In the genomic region with DNA sequence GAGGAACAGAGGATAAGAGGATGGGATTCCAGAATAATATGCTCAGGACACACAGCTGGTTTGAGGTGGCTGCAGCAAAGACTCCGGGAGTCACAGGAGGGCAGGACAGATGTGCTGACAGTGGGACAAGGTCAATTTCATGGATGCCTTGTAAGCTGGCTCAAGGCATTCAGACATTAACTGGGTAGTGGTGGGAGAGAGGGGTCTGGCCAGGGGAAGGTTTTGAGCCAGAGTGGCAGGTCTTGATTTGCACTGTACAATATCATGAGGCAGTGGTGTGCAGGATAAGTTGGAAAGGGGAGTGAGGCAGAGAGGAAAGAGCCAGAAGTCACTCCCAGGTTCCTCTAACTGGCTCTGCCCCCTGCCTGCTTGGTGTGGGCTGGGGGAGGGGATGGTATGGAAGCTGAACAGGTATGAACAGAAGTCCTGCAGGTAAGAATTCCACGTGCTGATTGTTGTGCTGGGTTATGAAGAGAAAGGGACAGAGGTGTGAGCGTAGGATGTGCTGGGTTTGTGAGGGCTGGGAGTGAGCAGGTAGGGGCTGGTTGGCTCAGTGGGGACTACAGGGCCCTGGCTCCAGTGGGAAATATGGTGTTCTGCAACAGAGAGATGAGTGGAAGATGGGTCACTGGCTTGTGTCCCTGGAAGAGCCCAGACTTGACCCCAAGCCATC, we compare ENCODE assay signal across 30 cellular contexts.
"Had no signal": no experiment of that assay in that cellular context is flagged by ENCODE, and none has a peak within 500 bp of the region (broad histone marks: within the 10 kb centered on the region; RNA-seq: fewer than 3 reads in every experiment).

No MANE protein-coding gene starts in this region.

- H3K36me3 Mint-ChIP-seq: activated CD8-positive, alpha-beta memory T cell treated with anti-CD3 and anti-CD28 coated beads, Interleukin-2, amount 10 ng/mL, durations not matched to agents 7 days and 5 days; immature natural killer cell; T-cell had no signal

- H3K4me1 Mint-ChIP-seq: activated CD4-positive, alpha-beta memory T cell treated with anti-CD3 and anti-CD28 coated beads, Interleukin-2, amount 10 ng/mL, durations not matched to agents 7 days and 5 days; activated CD4-positive, alpha-beta T cell treated with anti-CD3 and anti-CD28 coated beads, Interleukin-2, amount 10 ng/mL, durations not matched to agents 24 days and 14 days; activated naive CD8-positive, alpha-beta T cell treated with anti-CD3 and anti-CD28 coated beads, Interleukin-2, amount 50 U/mL, for 24 hours; immature natural killer cell; T-cell had no signal

- H3K27ac Mint-ChIP-seq: activated CD4-positive, alpha-beta memory T cell treated with anti-CD3 and anti-CD28 coated beads, Interleukin-2, amount 10 ng/mL, durations not matched to agents 7 days and 5 days; activated CD4-positive, alpha-beta T cell treated with anti-CD3 and anti-CD28 coated beads, Interleukin-2, amount 10 ng/mL, durations not matched to agents 24 days and 14 days; activated CD8-positive, alpha-beta memory T cell treated with anti-CD3 and anti-CD28 coated beads, Interleukin-2, amount 10 ng/mL, durations not matched to agents 7 days and 5 days; activated naive CD8-positive, alpha-beta T cell treated with anti-CD3 and anti-CD28 coated beads, Interleukin-2, amount 50 U/mL, for 24 hours; activated T-helper 1 cell treated with anti-CD3 and anti-CD28 coated beads, Interleukin-12 subunit alpha, Interleukin-12 subunit beta, Interleukin-2, Interleukin-4 antibody, amounts not matched to agents 30 ng/mL and 10 ng/mL and 1 ng/mL, durations not matched to agents 14 hours and 24 hours and 36 hours; immature natural killer cell; nephron; T-cell; T-helper 2 cell treated with Interferon-gamma antibody and Interleukin-4, amounts not matched to agents 5 μg/mL and 100 μg/mL, for 36 hours had no signal

- H3K4me1 ChIP-seq: body of pancreas, sigmoid colon had no signal

- H3K9me3 Mint-ChIP-seq: activated CD4-positive, alpha-beta memory T cell treated with anti-CD3 and anti-CD28 coated beads, Interleukin-2, amount 10 ng/mL, durations not matched to agents 7 days and 5 days; activated CD4-positive, alpha-beta T cell treated with anti-CD3 and anti-CD28 coated beads, Interleukin-2, amount 10 ng/mL, durations not matched to agents 24 days and 14 days; activated naive CD8-positive, alpha-beta T cell treated with anti-CD3 and anti-CD28 coated beads, Interleukin-2, amount 50 U/mL, for 24 hours; activated T-helper 1 cell treated with anti-CD3 and anti-CD28 coated beads, Interleukin-12 subunit alpha, Interleukin-12 subunit beta, Interleukin-2, Interleukin-4 antibody, amounts not matched to agents 30 ng/mL and 10 ng/mL and 1 ng/mL, durations not matched to agents 14 hours and 24 hours and 36 hours; nephron; T-cell; T-helper 2 cell treated with Interferon-gamma antibody and Interleukin-4, amounts not matched to agents 5 μg/mL and 100 μg/mL, for 36 hours had no signal

- H3K27ac ChIP-seq: body of pancreas, cardiac muscle cell, hepatocyte, left ventricle myocardium inferior, sigmoid colon, upper lobe of left lung, VCaP had no signal

- H3K4me3 Mint-ChIP-seq: activated CD4-positive, alpha-beta memory T cell treated with anti-CD3 and anti-CD28 coated beads, Interleukin-2, amount 10 ng/mL, durations not matched to agents 7 days and 5 days; activated CD4-positive, alpha-beta T cell treated with anti-CD3 and anti-CD28 coated beads, Interleukin-2, amount 10 ng/mL, durations not matched to agents 24 days and 14 days; activated CD8-positive, alpha-beta memory T cell treated with anti-CD3 and anti-CD28 coated beads, Interleukin-2, amount 10 ng/mL, durations not matched to agents 7 days and 5 days; activated naive CD8-positive, alpha-beta T cell treated with anti-CD3 and anti-CD28 coated beads, Interleukin-2, amount 50 U/mL, for 24 hours; activated T-helper 1 cell treated with anti-CD3 and anti-CD28 coated beads, Interleukin-12 subunit alpha, Interleukin-12 subunit beta, Interleukin-2, Interleukin-4 antibody, amounts not matched to agents 30 ng/mL and 10 ng/mL and 1 ng/mL, durations not matched to agents 14 hours and 24 hours and 36 hours; immature natural killer cell; nephron; T-cell; T-helper 2 cell treated with Interferon-gamma antibody and Interleukin-4, amounts not matched to agents 5 μg/mL and 100 μg/mL, for 36 hours had no signal

- H3K36me3 ChIP-seq: cardiac muscle cell, left ventricle myocardium inferior, sigmoid colon, upper lobe of left lung had no signal

- H3K9me3 ChIP-seq: body of pancreas, left ventricle myocardium inferior, sigmoid colon, upper lobe of left lung had no signal

- H3K27me3 ChIP-seq: body of pancreas, cardiac muscle cell, hepatocyte, sigmoid colon, upper lobe of left lung had no signal

- ATAC-seq: activated CD4-positive, CD25-positive, alpha-beta regulatory T cell treated with anti-CD3 and anti-CD28 coated beads, Interleukin-2, amount 50 U/mL, for 24 hours; activated CD8-positive, alpha-beta memory T cell treated with anti-CD3 and anti-CD28 coated beads, Interleukin-2, amount 10 ng/mL, durations not matched to agents 7 days and 5 days; activated naive CD8-positive, alpha-beta T cell treated with anti-CD3 and anti-CD28 coated beads, Interleukin-2, amount 50 U/mL, for 24 hours; body of pancreas; esophagus mucosa; stimulated activated naive CD8-positive, alpha-beta T cell treated with anti-CD3 and anti-CD28 coated beads, Interleukin-15, Interleukin-2, amounts not matched to agents 100 U/mL and 50 U/mL, for 24 hours; T-cell had no signal

- H3K4me3 ChIP-seq: body of pancreas, cardiac muscle cell, hepatocyte, left ventricle myocardium inferior, sigmoid colon, smooth muscle cell, upper lobe of left lung had no signal

- DNase-seq: activated CD4-positive, alpha-beta memory T cell treated with anti-CD3 and anti-CD28 coated beads, Interleukin-2, amount 10 ng/mL, durations not matched to agents 7 days and 5 days; activated CD4-positive, alpha-beta T cell treated with anti-CD3 and anti-CD28 coated beads, Interleukin-2, amount 10 ng/mL, durations not matched to agents 24 days and 14 days; activated CD8-positive, alpha-beta memory T cell treated with anti-CD3 and anti-CD28 coated beads, Interleukin-2, amount 10 ng/mL, durations not matched to agents 7 days and 5 days; activated gamma-delta T cell; activated naive CD4-positive, alpha-beta T cell treated with anti-CD3 and anti-CD28 coated beads, Interleukin-2, amount 50 U/mL, for 16 hours; activated naive CD8-positive, alpha-beta T cell treated with anti-CD3 and anti-CD28 coated beads, Interleukin-2, amount 50 U/mL, for 24 hours; body of pancreas; effector memory CD4-positive, alpha-beta T cell; glutamatergic neuron; immature natural killer cell; kidney glomerular epithelial cell; left ventricle myocardium inferior; mammary epithelial cell; nucleus accumbens; retina; stimulated activated CD4-positive, alpha-beta T cell treated with anti-CD3 and anti-CD28 coated beads, Interleukin-15, amount 100 ng/mL, for 24 hours; stimulated activated CD4-positive, alpha-beta T cell treated with anti-CD3 and anti-CD28 coated beads, Interleukin-2, amount 100 ng/mL, for 48 hours; stimulated activated naive CD8-positive, alpha-beta T cell treated with anti-CD3 and anti-CD28 coated beads, Interleukin-15, Interleukin-2, amounts not matched to agents 100 U/mL and 50 U/mL, for 24 hours; T-cell had no signal

- H3K27me3 Mint-ChIP-seq: activated CD4-positive, alpha-beta memory T cell treated with anti-CD3 and anti-CD28 coated beads, Interleukin-2, amount 10 ng/mL, durations not matched to agents 7 days and 5 days; activated naive CD8-positive, alpha-beta T cell treated with anti-CD3 and anti-CD28 coated beads, Interleukin-2, amount 50 U/mL, for 24 hours; T-cell had no signal
